26 cellular contexts compared by ENCODE assay signal in genomic region chrX:136872091-136872700, GRCh38. TPM values are rescaled to one million over a fixed set of nuclear protein-coding genes. Genes with fewer than 3 reads are reported as not detected.
DNase-seq lines count a peak whose midpoint lies in the region; ATAC-seq, FAIRE-seq and TF ChIP-seq lines count a peak whose summit lies in the region.
"Had no signal": no experiment of that assay in that cellular context is flagged by ENCODE, and none has a peak within 500 bp of the region (broad histone marks: within the 10 kb centered on the region; RNA-seq: fewer than 3 reads in every experiment).

No MANE protein-coding gene starts in this region.

- RAD21 ChIA-PET in GM12878 (lab: Charles Lee; ENCODE audit: unreplicated experiment) = no interaction called here

- BruUV-seq in A673 (replicated peaks; lab: Mats Ljungman, UMichigan) = no TSS peak
- BruUV-seq in GM12878 (replicated peaks; lab: Mats Ljungman, UMichigan) = no TSS peak

- no peak for TF ChIP-seq RAD21 in GM12878 (IDR thresholded peaks at IDR 0.05; ENCODE audit: insufficient read depth, low read depth, low read length)

- H3K4me2 ChIP-seq in DND-41 (ENCODE audit: insufficient read depth, low read length) (peak overlapping the region; percentile 31; the same call in 1 of the 2 replicates), GM12878 (ENCODE audit: control insufficient read depth, insufficient read depth) (no peak overlapping the region)

- ATAC-seq in DND-41 (ENCODE audit: insufficient read depth, low read depth) (no peak), WTC11 (no peak), GM12878 (no peak), aorta (ENCODE audit: low FRiP score) (no peak)
- ATAC-seq: body of pancreas; Panc1; right lobe of liver; stimulated activated memory B cell treated with anti-CD40 and anti-IgM and Interleukin-4, amounts not matched to agents 10 μg/mL and 1 μg/mL and 100 μg/mL, for 72 hours had no signal

- peaks cover 82% of the 10 kb centered on the region for H3K36me3 Mint-ChIP-seq in WTC11

- H4K20me1 ChIP-seq in DND-41 (ENCODE audit: insufficient read depth, low read length) = peaks cover 34% of the 10 kb centered on the region; the same call in 1 of the 2 replicates
- H4K20me1 ChIP-seq in GM12878 (ENCODE audit: control insufficient read depth, insufficient read depth) = no peaks in the 10 kb centered on the region

- H3K9me3 Mint-ChIP-seq in WTC11 = no peaks in the 10 kb centered on the region
- H3K9me3 Mint-ChIP-seq: stimulated activated memory B cell treated with anti-CD40 and anti-IgM and Interleukin-4, amounts not matched to agents 10 μg/mL and 1 μg/mL and 100 μg/mL, for 72 hours had no signal

- CTCF ChIA-PET in A673 (lab: Charles Lee) (no interaction called here), WTC11 (lab: Charles Lee) (no interaction called here), GM12878 (lab: Yijun Ruan, JAX) (no interaction called here)

- in situ Hi-C loops in GM12878 (cut with MboI) = no loop called here

- H3K79me2 ChIP-seq in DND-41 (ENCODE audit: insufficient read depth, low read length) (peaks cover 66% of the 10 kb centered on the region), GM12878 (ENCODE audit: control insufficient read depth, insufficient read depth, low read length) (peaks cover 5% of the 10 kb centered on the region)

- H3K27me3 ChIP-seq in A673 (replicated peaks; ENCODE audit: insufficient read depth, low read depth, low read length, poor library complexity) = no peaks in the 10 kb centered on the region
- H3K27me3 ChIP-seq in DND-41 (ENCODE audit: insufficient read depth, low read length, poor library complexity) = no peaks in the 10 kb centered on the region
- no peaks in the 10 kb centered on the region for H3K27me3 ChIP-seq in GM12878 (replicated peaks in 1 of 2; ENCODE audit: control insufficient read depth in 2 of 2, insufficient read depth in 2 of 2, low read length in 1 of 2)
- H3K27me3 ChIP-seq in aorta (ENCODE audit: control insufficient read depth in 1 of 2, insufficient read depth in 2 of 2, low read length in 1 of 2) = no peaks in the 10 kb centered on the region
- H3K27me3 ChIP-seq: body of pancreas, right lobe of liver, upper lobe of left lung had no signal

- WGBS in GM12878 (ENCODE audit: insufficient coverage, insufficient replicate concordance, low lambda C conversion rate, missing lambda C conversion rate) = 65% methylated on average over 5 of the region's 5 CpGs
- WGBS in aorta, 2 donors = 72 to 75% methylated on average over 5 of the region's 5 CpGs

- POLR2A ChIA-PET in A673 (lab: Charles Lee; ENCODE audit: low non-redundant PET) (interaction anchor here (1.5 kb wide), 1 partner anchor 8 kb away, joined by 20 read pairs; the partner anchor contains the start of gene RBMX), WTC11 (lab: Charles Lee) (interaction anchor here (0.7 to 1.4 kb wide), 2 partner anchors 8 to 131 kb away, joined by 5 to 8 read pairs; partner anchors contain the start of gene RBMX), GM12878 (lab: Charles Lee) (interaction anchor here (0.6 to 0.7 kb wide), 3 partner anchors 8 to 46 kb away, joined by 3 to 5 read pairs (median 4); partner anchors contain the start of gene RBMX)

- FAIRE-seq in GM12878 (lab: Jason Lieb, UNC) = no peak
- FAIRE-seq: H54 had no signal

- TF ChIP-seq EP300 in GM12878 (IDR thresholded peaks at IDR 0.05; ENCODE audit: borderline replicate concordance in 1 of 2, control insufficient read depth in 1 of 2, low read depth in 2 of 2, low read length in 2 of 2) = no peak

- H3K36me3 ChIP-seq in A673 (ENCODE audit: insufficient read depth, low read length, poor library complexity, severe bottlenecking) (peaks cover 93% of the 10 kb centered on the region), DND-41 (ENCODE audit: insufficient read depth, low read length) (peaks cover 99% of the 10 kb centered on the region), GM12878 (ENCODE audit: control insufficient read depth in 2 of 2, insufficient read depth in 2 of 2, low read length in 1 of 2) (peaks cover 0 to 7% of the 10 kb centered on the region in 2 experiments; a peak in 3 of 4 replicates), aorta (ENCODE audit: control insufficient read depth in 1 of 2, insufficient read depth in 2 of 2, low read length in 1 of 2) (no peaks in the 10 kb centered on the region)

- H3K27me3 Mint-ChIP-seq in WTC11 (ENCODE audit: low read depth) = no peaks in the 10 kb centered on the region
- H3K27me3 Mint-ChIP-seq: IgD-negative memory B cell; progenitor cell of endocrine pancreas; stimulated activated memory B cell treated with anti-CD40 and anti-IgM and Interleukin-4, amounts not matched to agents 10 μg/mL and 1 μg/mL and 100 μg/mL, for 72 hours had no signal

- TF ChIP-seq CTCF in A673 (conservative IDR thresholded peaks at IDR 0.05; ENCODE audit: low read depth, low read length) (no peak), DND-41 (IDR thresholded peaks at IDR 0.05; ENCODE audit: borderline replicate concordance, extremely low read depth, low read length, poor library complexity, severe bottlenecking) (no peak), WTC11 (IDR thresholded peaks at IDR 0.05) (no peak), GM12878 (IDR thresholded peaks at IDR 0.05 in 2 of 3, conservative IDR thresholded peaks at IDR 0.05 in 1 of 3; ENCODE audit: control insufficient read depth in 2 of 3, extremely low read depth in 1 of 3, insufficient read depth in 1 of 3, low read depth in 3 of 3, low read length in 3 of 3) (no peak)

- H3K27ac ChIP-seq in A673 (ENCODE audit: low read depth, low read length, poor library complexity, severe bottlenecking) (peak overlapping the region; percentile 24), DND-41 (ENCODE audit: low read length) (no peak overlapping the region), GM12878 (ENCODE audit: control insufficient read depth, insufficient read depth) (no peak overlapping the region), aorta (ENCODE audit: low read depth in 1 of 2, low read length in 2 of 2) (no peak overlapping the region)
- H3K27ac ChIP-seq: body of pancreas, left ventricle myocardium inferior, right lobe of liver, upper lobe of left lung had no signal

- DNase-seq in A673 (ENCODE audit: low spot score) (no peak), DND-41 (no peak), WTC11 (ENCODE audit: low spot score) (no peak), GM12878 (ENCODE audit: low read depth, low spot score) (no peak), aorta (no peak)
- no peak for DNase-seq in activated CD4-positive, CD25-positive, alpha-beta regulatory T cell treated with anti-CD3 and anti-CD28 coated beads, Interleukin-2, amount 50 U/mL, for 72 hours
- no peak for DNase-seq in stimulated activated CD4-positive, alpha-beta T cell treated with anti-CD3 and anti-CD28 coated beads, Interleukin-4, amount 100 ng/mL, for 1 hour
- DNase-seq: activated CD4-positive, CD25-positive, alpha-beta regulatory T cell; body of pancreas; cerebellar nuclear complex; glutamatergic neuron; islet precursor cell; left ventricle myocardium inferior; NCI-H1105 treated with DMSO at 0.1 percent for 48 hours; NCI-H1930; right lobe of liver; SHP77; stimulated activated CD4-positive, alpha-beta T cell treated with anti-CD3 and anti-CD28 coated beads, Interleukin-12 subunit alpha, Interleukin-12 subunit beta, amount 100 ng/mL, for 4 hours; stimulated activated CD4-positive, alpha-beta T cell treated with anti-CD3 and anti-CD28 coated beads, Interleukin-4, amount 100 ng/mL, for 4 hours; upper lobe of left lung had no signal

- SMC1A ChIA-PET in GM12878 (lab: Charles Lee; ENCODE audit: uncharacterized antibody, unreplicated experiment) = no interaction called here

- H3K9ac ChIP-seq in DND-41 (ENCODE audit: low read depth, low read length) = no peak overlapping the region
- H3K9ac ChIP-seq in GM12878 (ENCODE audit: control insufficient read depth, insufficient read depth, low read length) = no peak overlapping the region

- H3K4me1 Mint-ChIP-seq in WTC11 = peaks cover 13% of the 10 kb centered on the region

- no peak overlapping the region for H3K4me3 ChIP-seq in A673 (ENCODE audit: low read depth, low read length, poor library complexity, severe bottlenecking)
- H3K4me3 ChIP-seq in DND-41 (ENCODE audit: low read depth in 1 of 2, low read length in 2 of 2) = no peak overlapping the region
- no peak overlapping the region for H3K4me3 ChIP-seq in GM12878
- no peak overlapping the region for H3K4me3 ChIP-seq in aorta (ENCODE audit: low read length in 2 of 2)
- H3K4me3 ChIP-seq: body of pancreas, left ventricle myocardium inferior, right lobe of liver, upper lobe of left lung had no signal

- TF ChIP-seq POLR2A in GM12878 (IDR thresholded peaks at IDR 0.05; ENCODE audit: low read depth, low read length) = no peak

- peaks cover 23% of the 10 kb centered on the region for H3K4me1 ChIP-seq in A673 (ENCODE audit: insufficient read depth, low read length, poor library complexity, severe bottlenecking)
- H3K4me1 ChIP-seq in DND-41 (ENCODE audit: insufficient read depth, low read length) = peaks cover 34% of the 10 kb centered on the region
- H3K4me1 ChIP-seq in GM12878 (ENCODE audit: control insufficient read depth, insufficient read depth, low read length) = no peaks in the 10 kb centered on the region
- H3K4me1 ChIP-seq in aorta (ENCODE audit: control insufficient read depth in 1 of 2, insufficient read depth in 2 of 2, low read length in 2 of 2) = no peaks in the 10 kb centered on the region
- H3K4me1 ChIP-seq: body of pancreas, right lobe of liver, upper lobe of left lung had no signal

- intact Hi-C loops in A673 (cut with micrococcal nuclease; ENCODE audit: unreplicated experiment) (no loop called here), GM12878 (cut with micrococcal nuclease; ENCODE audit: unreplicated experiment) (no loop called here), aorta (cut with DNase I) (no loop called here)

- no peaks in the 10 kb centered on the region for H3K9me3 ChIP-seq in A673 (ENCODE audit: low read depth, low read length, poor library complexity, severe bottlenecking)
- H3K9me3 ChIP-seq in DND-41 (ENCODE audit: insufficient read depth, low read length, severe bottlenecking) = no peaks in the 10 kb centered on the region
- H3K9me3 ChIP-seq in GM12878 (replicated peaks; ENCODE audit: control insufficient read depth, insufficient read depth, low read length) = no peaks in the 10 kb centered on the region
- no peaks in the 10 kb centered on the region for H3K9me3 ChIP-seq in aorta (ENCODE audit: control insufficient read depth, low read length)
- H3K9me3 ChIP-seq: body of pancreas, left ventricle myocardium inferior, right lobe of liver, upper lobe of left lung had no signal

- H3K27ac Mint-ChIP-seq in WTC11 = peak overlapping the region; percentile 41; the same call in 1 of the 2 replicates
- H3K27ac Mint-ChIP-seq: stimulated activated memory B cell treated with anti-CD40 and anti-IgM and Interleukin-4, amounts not matched to agents 10 μg/mL and 1 μg/mL and 100 μg/mL, for 72 hours had no signal

- H2AFZ ChIP-seq in DND-41 (ENCODE audit: low read depth, low read length) (no peak overlapping the region), GM12878 (ENCODE audit: control insufficient read depth, low read depth, low read length) (no peak overlapping the region)

- H3K4me3 Mint-ChIP-seq in WTC11 = no peak overlapping the region
- H3K4me3 Mint-ChIP-seq: CD14-positive monocyte; IgD-negative memory B cell; stimulated activated memory B cell treated with anti-CD40 and anti-IgM and Interleukin-4, amounts not matched to agents 10 μg/mL and 1 μg/mL and 100 μg/mL, for 72 hours had no signal

RNA-seq across cellular contexts. Expression of gene RBMX, which starts 8.3 kb away (rescaled TPM):
- total RNA-seq in A673 (2021) = 422 and 432 TPM in 2 replicates
- total RNA-seq in WTC11 (2021) = 373 to 398 TPM (median 379 TPM) in 3 replicates
- 348 and 354 TPM in 2 replicates for total RNA-seq in GM12878 (2013; cell fraction: nucleolus; rRNA removed)
- total RNA-seq in GM12878 (2014; rRNA removed) = 258 and 320 TPM in 2 replicates
- total RNA-seq in GM12878 (2014; rRNA removed; fragmentation: Illumina TruSeq; extraction: Trizol) = 404 and 421 TPM in 2 replicates
- 280 and 287 TPM in 2 replicates for total RNA-seq in GM12878 (2021)
- polyA plus RNA-seq in GM12878 (2011; ENCODE audit: low read depth) = 120 TPM
- 290 and 302 TPM in 2 replicates for polyA plus RNA-seq in GM12878 (2011; rRNA removed)
- polyA plus RNA-seq in GM12878 (2011; cell fraction: cytosol; rRNA removed) = 184 and 198 TPM in 2 replicates
- polyA plus RNA-seq in GM12878 (2011; cell fraction: nucleus; rRNA removed) = 257 and 285 TPM in 2 replicates
- 181 and 204 TPM in 2 replicates for polyA plus RNA-seq in GM12878 (2012)
- 427 and 489 TPM in 2 replicates for polyA plus RNA-seq in GM12878 (2014; fragmentation: Illumina TruSeq; extraction: Trizol)
- polyA plus RNA-seq in GM12878 (2014; fragmentation: Nextera tagmentation; extraction: Ambion mirVana) = 100 to 1,000 TPM; 299 to 332 TPM
- polyA plus RNA-seq in GM12878 (2014; rRNA removed) = 234 and 252 TPM in 2 replicates
- polyA plus RNA-seq in GM12878 (2016; fragmentation: Nextera tagmentation; extraction: Ambion mirVana) = 100 to 1,000 TPM; 262 to 270 TPM
- polyA minus RNA-seq in GM12878 (2011; rRNA and poly(A)+ RNA removed) = 129 and 186 TPM in 2 replicates
- 80.2 and 89.5 TPM in 2 replicates for polyA minus RNA-seq in GM12878 (2011; cell fraction: cytosol; rRNA and poly(A)+ RNA removed)
- polyA minus RNA-seq in GM12878 (2011; cell fraction: nucleus; rRNA and poly(A)+ RNA removed) = 46.8 and 57.8 TPM in 2 replicates
- total RNA-seq in aorta = 100 to 1,000 TPM; 128 to 131 TPM
- polyA plus RNA-seq in aorta = 100 to 1,000 TPM in 1 of 2 donors, 10 to 100 TPM in 1; 88.0 to 131 TPM
